In genomic region chr2:176075476-176075875, GRCh38 we compare ENCODE assay signal across 1 cellular context.
TF ChIP-seq lines count a peak whose summit lies in the region.

No MANE protein-coding gene starts in this region.

TF ChIP-seq in GM23338, 12 proteins besides CTCF, POLR2A, EP300 and RAD21 (continued from another document):
- TF ChIP-seq, protein P1, sequence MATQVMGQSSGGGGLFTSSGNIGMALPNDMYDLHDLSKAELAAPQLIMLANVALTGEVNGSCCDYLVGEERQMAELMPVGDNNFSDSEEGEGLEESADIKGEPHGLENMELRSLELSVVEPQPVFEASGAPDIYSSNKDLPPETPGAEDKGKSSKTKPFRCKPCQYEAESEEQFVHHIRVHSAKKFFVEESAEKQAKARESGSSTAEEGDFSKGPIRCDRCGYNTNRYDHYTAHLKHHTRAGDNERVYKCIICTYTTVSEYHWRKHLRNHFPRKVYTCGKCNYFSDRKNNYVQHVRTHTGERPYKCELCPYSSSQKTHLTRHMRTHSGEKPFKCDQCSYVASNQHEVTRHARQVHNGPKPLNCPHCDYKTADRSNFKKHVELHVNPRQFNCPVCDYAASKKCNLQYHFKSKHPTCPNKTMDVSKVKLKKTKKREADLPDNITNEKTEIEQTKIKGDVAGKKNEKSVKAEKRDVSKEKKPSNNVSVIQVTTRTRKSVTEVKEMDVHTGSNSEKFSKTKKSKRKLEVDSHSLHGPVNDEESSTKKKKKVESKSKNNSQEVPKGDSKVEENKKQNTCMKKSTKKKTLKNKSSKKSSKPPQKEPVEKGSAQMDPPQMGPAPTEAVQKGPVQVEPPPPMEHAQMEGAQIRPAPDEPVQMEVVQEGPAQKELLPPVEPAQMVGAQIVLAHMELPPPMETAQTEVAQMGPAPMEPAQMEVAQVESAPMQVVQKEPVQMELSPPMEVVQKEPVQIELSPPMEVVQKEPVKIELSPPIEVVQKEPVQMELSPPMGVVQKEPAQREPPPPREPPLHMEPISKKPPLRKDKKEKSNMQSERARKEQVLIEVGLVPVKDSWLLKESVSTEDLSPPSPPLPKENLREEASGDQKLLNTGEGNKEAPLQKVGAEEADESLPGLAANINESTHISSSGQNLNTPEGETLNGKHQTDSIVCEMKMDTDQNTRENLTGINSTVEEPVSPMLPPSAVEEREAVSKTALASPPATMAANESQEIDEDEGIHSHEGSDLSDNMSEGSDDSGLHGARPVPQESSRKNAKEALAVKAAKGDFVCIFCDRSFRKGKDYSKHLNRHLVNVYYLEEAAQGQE (IDR thresholded peaks at IDR 0.05; ENCODE audit: unreplicated experiment), result no peak
- TF ChIP-seq POLR2AphosphoS5 (IDR thresholded peaks at IDR 0.05; ENCODE audit: low read depth) (no peak), CREB1 (CRISPR knock-in tag; IDR thresholded peaks at IDR 0.05; ENCODE audit: low read depth) (no peak), ZNF114 (CRISPR knock-in tag; IDR thresholded peaks at IDR 0.05) (no peak), JUNB (IDR thresholded peaks at IDR 0.05; ENCODE audit: unreplicated experiment) (no peak), NANOG (IDR thresholded peaks at IDR 0.05; ENCODE audit: borderline replicate concordance) (no peak), EZH2 (IDR thresholded peaks at IDR 0.05; ENCODE audit: low read depth, unreplicated experiment) (no peak), EZH2phosphoT487 (IDR thresholded peaks at IDR 0.05; ENCODE audit: unreplicated experiment) (no peak), ZNF462 (CRISPR knock-in tag; IDR thresholded peaks at IDR 0.05) (no peak), ZNF331 (CRISPR knock-in tag; IDR thresholded peaks at IDR 0.05; ENCODE audit: low read depth) (no peak), STAT1 (IDR thresholded peaks at IDR 0.05; ENCODE audit: unreplicated experiment) (no peak)
